In genomic region chr1:155912056-155912536, GRCh38 we compare ENCODE assay signal across 10 cellular contexts. TPM values are rescaled to one million over a fixed set of nuclear protein-coding genes. Genes with fewer than 3 reads are reported as not detected.
DNase-seq lines count a peak whose midpoint lies in the region; ATAC-seq, FAIRE-seq and TF ChIP-seq lines count a peak whose summit lies in the region.
"Had no signal": no experiment of that assay in that cellular context is flagged by ENCODE, and none has a peak within 500 bp of the region (broad histone marks: within the 10 kb centered on the region; RNA-seq: fewer than 3 reads in every experiment).

No MANE protein-coding gene starts in this region.

- peak; percentile 2 for ATAC-seq in K562
- ATAC-seq in GM19328 (IDR thresholded peaks at IDR 0.05; ENCODE audit: unreplicated experiment): no peak
- ATAC-seq in aorta (ENCODE audit: low FRiP score): no peak

- no peaks in the 10 kb centered on the region for H3K9me3 ChIP-seq in BLaER1 treated with 17β-estradiol and CSF1 and Interleukin-3, amounts not matched to agents 10 nM and 100 nM (replicated peaks in 1 of 11)
- H3K9me3 ChIP-seq in HUES6 (ENCODE audit: control insufficient read depth, insufficient read depth, low read depth, low read length) (no peaks in the 10 kb centered on the region), K562 (replicated peaks; ENCODE audit: control insufficient read depth, insufficient read depth, low read depth, low read length) (no peaks in the 10 kb centered on the region), mucosa of stomach (ENCODE audit: control insufficient read depth, low read length) (no peaks in the 10 kb centered on the region), aorta (ENCODE audit: control insufficient read depth, low read length) (no peaks in the 10 kb centered on the region)
- H3K9me3 ChIP-seq: pancreas had no signal

- FAIRE-seq in K562 (lab: Jason Lieb, UNC): no peak
- FAIRE-seq: pancreas had no signal

- 66% methylated on average over 11 of the region's 11 CpGs for WGBS in K562 (ENCODE audit: insufficient coverage, low coverage, missing lambda C conversion rate)
- WGBS in aorta, 2 donors: 70 to 77% methylated on average over 11 of the region's 11 CpGs

- TF ChIP-seq EP300 in K562 (IDR thresholded peaks at IDR 0.05; ENCODE audit: low read length): no peak

- BruUV-seq in K562 (replicated peaks; lab: Mats Ljungman, UMichigan): no TSS peak

- intact Hi-C loops in K562 (cut with micrococcal nuclease) (loop anchor here (5.0 kb wide), 1 partner anchor 80 kb away; no protein-coding TSS in a partner anchor), aorta (cut with DNase I) (loop anchor here in 1 of 2 donors (5.0 kb wide), 1 partner anchor 50 kb away; no protein-coding TSS in a partner anchor)

- peaks cover 24% of the 10 kb centered on the region for H3K79me2 ChIP-seq in K562 (ENCODE audit: control insufficient read depth, insufficient read depth, low read length)

- 0 out of 20 replicates have a peak overlapping the region, but pooled peaks of 1 of the 10 experiments have one; percentile 76 for H3K4me3 ChIP-seq in BLaER1 treated with 17β-estradiol and CSF1 and Interleukin-3, amounts not matched to agents 10 nM and 100 nM
- no peak overlapping the region for H3K4me3 ChIP-seq in HUES6 (ENCODE audit: low read depth, low read length)
- no peak overlapping the region for H3K4me3 ChIP-seq in K562
- H3K4me3 ChIP-seq in mucosa of stomach (ENCODE audit: low read length): no peak overlapping the region
- no peak overlapping the region for H3K4me3 ChIP-seq in aorta (ENCODE audit: low read length in 2 of 2)

- peaks cover 8 to 45% (median 30%) of the 10 kb centered on the region in 11 experiments; a peak in 15 of 22 replicates for H4K20me1 ChIP-seq in BLaER1 treated with 17β-estradiol and CSF1 and Interleukin-3, amounts not matched to agents 10 nM and 100 nM
- no peaks in the 10 kb centered on the region for H4K20me1 ChIP-seq in K562 (replicated peaks; ENCODE audit: control insufficient read depth, insufficient read depth, low read length)

- CTCF ChIA-PET in K562 (lab: Yijun Ruan, JAX; ENCODE audit: low intra/inter-chr PET ratio): no interaction called here

- no peak for TF ChIP-seq RAD21 in K562 (CRISPR knock-in tag; conservative IDR thresholded peaks at IDR 0.05 in 1 of 2, IDR thresholded peaks at IDR 0.05 in 1 of 2)

- peak in 1 of 4 experiments; percentile 24 for DNase-seq in K562 (ENCODE audit: extremely low read depth in 1 of 4, low spot score in 3 of 4)
- DNase-seq in hypothalamus (lab: John Stamatoyannopoulos, UW): no peak
- DNase-seq in aorta: no peak
- no peak for DNase-seq in GM10266 (ENCODE audit: extremely low spot score)
- DNase-seq: pancreas had no signal

- peak overlapping the region in 6 of 11 experiments; percentile 1 to 87 (median 84); a peak in 9 of 22 replicates for H3K27ac ChIP-seq in BLaER1 treated with 17β-estradiol and CSF1 and Interleukin-3, amounts not matched to agents 10 nM and 100 nM
- H3K27ac ChIP-seq in HUES6 (ENCODE audit: low read depth, low read length) (0 out of 2 replicates have a peak overlapping the region, but pooled peaks have one; percentile 9), K562 (ENCODE audit: extremely low read depth, low read depth, low read length) (peak overlapping the region; percentile 73; the same call in 2 of the 3 replicates), aorta (ENCODE audit: low read depth in 1 of 2, low read length in 2 of 2) (peak overlapping the region in 1 of 2 donors; percentile 7)

- peaks cover 76 to 87% (median 79%) of the 10 kb centered on the region in 11 experiments for H3K36me3 ChIP-seq in BLaER1 treated with 17β-estradiol and CSF1 and Interleukin-3, amounts not matched to agents 10 nM and 100 nM
- peaks cover 75% of the 10 kb centered on the region for H3K36me3 ChIP-seq in HUES6 (ENCODE audit: control insufficient read depth, insufficient read depth, low read length)
- peaks cover 75% of the 10 kb centered on the region for H3K36me3 ChIP-seq in K562 (ENCODE audit: control insufficient read depth, insufficient read depth, low read length)
- H3K36me3 ChIP-seq in mucosa of stomach (ENCODE audit: control insufficient read depth, insufficient read depth, low read length): peaks cover 5% of the 10 kb centered on the region
- peaks cover 3 to 10% of the 10 kb centered on the region in 2 donors for H3K36me3 ChIP-seq in aorta (ENCODE audit: control insufficient read depth in 1 of 2, insufficient read depth in 2 of 2, low read length in 1 of 2)

- POLR2A ChIA-PET in K562 (lab: Yijun Ruan, JAX): interaction anchor here (1.2 to 5.7 kb wide), 2 partner anchors 10 to 53 kb away, joined by 4 to 36 read pairs; partner anchors contain the start of gene SYT11

- peak overlapping the region in 8 of 11 experiments; percentile 73 to 99 (median 91); a peak in 10 of 22 replicates for H3K4me2 ChIP-seq in BLaER1 treated with 17β-estradiol and CSF1 and Interleukin-3, amounts not matched to agents 10 nM and 100 nM
- peak overlapping the region; percentile 85; the same call in 1 of the 2 replicates for H3K4me2 ChIP-seq in K562 (ENCODE audit: insufficient read depth, low read length)

- peak overlapping the region in 5 of 11 experiments; percentile 76 to 90 (median 83); a peak in 5 of 22 replicates for H3K9ac ChIP-seq in BLaER1 treated with 17β-estradiol and CSF1 and Interleukin-3, amounts not matched to agents 10 nM and 100 nM
- H3K9ac ChIP-seq in HUES6 (ENCODE audit: low read length) (no peak overlapping the region), K562 (ENCODE audit: insufficient read depth in 1 of 2, low read depth in 2 of 2, low read length in 2 of 2) (peak overlapping the region in 1 of 2 experiments; percentile 52; a peak in 2 of 4 replicates), mucosa of stomach (ENCODE audit: low read length) (peak overlapping the region; percentile 87)

- TF ChIP-seq CTCF in K562 (IDR thresholded peaks at IDR 0.05 in 2 of 3, conservative IDR thresholded peaks at IDR 0.05 in 1 of 3; ENCODE audit: insufficient read depth in 2 of 3, low read depth in 1 of 3, low read length in 3 of 3) (no peak), GM10266 (IDR thresholded peaks at IDR 0.05; ENCODE audit: control insufficient read depth, insufficient read depth, low read depth, missing control alignments) (no peak)

- H3K27me3 ChIP-seq in BLaER1 treated with 17β-estradiol and CSF1 and Interleukin-3, amounts not matched to agents 10 nM and 100 nM: no peaks in the 10 kb centered on the region
- H3K27me3 ChIP-seq in HUES6 (ENCODE audit: control insufficient read depth, insufficient read depth, low read length): no peaks in the 10 kb centered on the region
- H3K27me3 ChIP-seq in K562 (ENCODE audit: control insufficient read depth in 2 of 2, insufficient read depth in 2 of 2, low read length in 2 of 2): no peaks in the 10 kb centered on the region
- H3K27me3 ChIP-seq in mucosa of stomach (ENCODE audit: control insufficient read depth, insufficient read depth, low read length): no peaks in the 10 kb centered on the region
- H3K27me3 ChIP-seq in aorta (ENCODE audit: control insufficient read depth in 1 of 2, insufficient read depth in 2 of 2, low read length in 1 of 2): no peaks in the 10 kb centered on the region
- H3K27me3 ChIP-seq: pancreas had no signal

- peak; percentile 74 for TF ChIP-seq POLR2A in K562 (conservative IDR thresholded peaks at IDR 0.05)

- H3K4me1 ChIP-seq in BLaER1 treated with 17β-estradiol and CSF1 and Interleukin-3, amounts not matched to agents 10 nM and 100 nM: peaks cover 13 to 31% (median 20%) of the 10 kb centered on the region in 10 experiments
- H3K4me1 ChIP-seq in HUES6 (ENCODE audit: control insufficient read depth, insufficient read depth, low read length): peaks cover 12% of the 10 kb centered on the region; the same call in 1 of the 2 replicates
- peaks cover 3 to 7% of the 10 kb centered on the region in 2 experiments; a peak in 2 of 5 replicates for H3K4me1 ChIP-seq in K562 (replicated peaks in 1 of 2; ENCODE audit: control insufficient read depth in 2 of 2, insufficient read depth in 2 of 2, low read length in 2 of 2)
- H3K4me1 ChIP-seq in mucosa of stomach (ENCODE audit: control insufficient read depth, insufficient read depth, low read length): peaks cover 23% of the 10 kb centered on the region
- no peaks in the 10 kb centered on the region for H3K4me1 ChIP-seq in aorta (ENCODE audit: control insufficient read depth in 1 of 2, insufficient read depth in 2 of 2, low read length in 2 of 2)

- in situ Hi-C loops in K562 (cut with MboI): no loop called here

- H3K9me1 ChIP-seq in K562 (ENCODE audit: control insufficient read depth, insufficient read depth, low read length): no peaks in the 10 kb centered on the region

- H2AFZ ChIP-seq in K562 (ENCODE audit: low read depth, low read length): no peak overlapping the region

RNA-seq across cellular contexts. Expression of gene RIT1, which starts 0.9 kb away (rescaled TPM):
- total RNA-seq in K562 (2011; cell fraction: chromatin; rRNA removed; ENCODE audit: low replicate concordance): 32.5 and 66.4 TPM in 2 replicates
- 13.3 and 18.2 TPM in 2 replicates for total RNA-seq in K562 (2011; cell fraction: nucleolus; rRNA removed)
- 42.4 and 55.2 TPM in 2 replicates for total RNA-seq in K562 (2011; cell fraction: nucleoplasm; rRNA removed)
- 13.5 and 15.8 TPM in 2 replicates for total RNA-seq in K562 (2014; rRNA removed)
- total RNA-seq in K562 (2014; rRNA removed; fragmentation: Illumina TruSeq; extraction: Trizol): 24.9 and 28.8 TPM in 2 replicates
- 18.7 and 20.0 TPM in 2 replicates for total RNA-seq in K562 (2015; rRNA removed; fragmentation: Illumina TruSeq; extraction: Trizol)
- 22.9 and 23.1 TPM in 2 replicates for total RNA-seq in K562 (2021)
- polyA plus RNA-seq in K562 (2011; rRNA removed): 41.7 and 57.6 TPM in 2 replicates
- polyA plus RNA-seq in K562 (2011; cell fraction: cytosol; rRNA removed): 28.1 and 47.4 TPM in 2 replicates
- 18.1 and 27.5 TPM in 2 replicates for polyA plus RNA-seq in K562 (2011; cell fraction: nucleus; rRNA removed)
- 18.3 and 23.8 TPM in 2 replicates for polyA plus RNA-seq in K562 (2012)
- 20.8 and 21.2 TPM in 2 replicates for polyA plus RNA-seq in K562 (2014; fragmentation: Illumina TruSeq; extraction: Trizol)
- polyA plus RNA-seq in K562 (2014; fragmentation: Nextera tagmentation; extraction: Ambion mirVana): 10 to 100 TPM; 53.7 to 57.1 TPM
- polyA plus RNA-seq in K562 (2014; rRNA removed): 19.3 and 20.4 TPM in 2 replicates
- polyA minus RNA-seq in K562 (2011; rRNA and poly(A)+ RNA removed): 56.7 and 64.0 TPM in 2 replicates
- polyA minus RNA-seq in K562 (2011; cell fraction: cytosol; rRNA and poly(A)+ RNA removed): 13.1 and 20.2 TPM in 2 replicates
- polyA minus RNA-seq in K562 (2011; cell fraction: nucleus; rRNA and poly(A)+ RNA removed): 6.7 and 13.2 TPM in 2 replicates
- 10 to 100 TPM; 49.6 to 49.9 TPM for total RNA-seq in aorta
- polyA plus RNA-seq in aorta: 10 to 100 TPM; 16.4 to 19.0 TPM

RNA-seq across cellular contexts. Expression of gene KHDC4, which starts 22.1 kb away (rescaled TPM):
- total RNA-seq in K562 (2011; cell fraction: chromatin; rRNA removed; ENCODE audit: low replicate concordance): 514 and 559 TPM in 2 replicates
- total RNA-seq in K562 (2011; cell fraction: nucleolus; rRNA removed): 287 and 289 TPM in 2 replicates
- 287 and 343 TPM in 2 replicates for total RNA-seq in K562 (2011; cell fraction: nucleoplasm; rRNA removed)
- total RNA-seq in K562 (2014; rRNA removed) (65.6 and 72.9 TPM in 2 replicates), K562 (2014; rRNA removed; fragmentation: Illumina TruSeq; extraction: Trizol) (65.2 and 75.1 TPM in 2 replicates), K562 (2015; rRNA removed; fragmentation: Illumina TruSeq; extraction: Trizol) (75.3 and 77.3 TPM in 2 replicates), K562 (2021) (62.9 and 64.9 TPM in 2 replicates), aorta (10 to 100 TPM; 47.0 to 60.5 TPM)
- polyA plus RNA-seq in K562 (2011; rRNA removed) (185 and 202 TPM in 2 replicates), K562 (2014; fragmentation: Illumina TruSeq; extraction: Trizol) (61.5 and 78.8 TPM in 2 replicates), K562 (2014; fragmentation: Nextera tagmentation; extraction: Ambion mirVana) (10 to 100 TPM; 12.1 to 14.4 TPM), K562 (2014; rRNA removed) (127 and 132 TPM in 2 replicates), aorta (10 to 100 TPM in 1 of 2 donors, 1 to 10 TPM in 1; 6.8 to 49.5 TPM)
- polyA plus RNA-seq in K562 (2011; cell fraction: cytosol; rRNA removed): 110 and 164 TPM in 2 replicates
- polyA plus RNA-seq in K562 (2011; cell fraction: nucleus; rRNA removed): 419 and 448 TPM in 2 replicates
- polyA plus RNA-seq in K562 (2012): 38.0 and 62.2 TPM in 2 replicates
- 193 and 248 TPM in 2 replicates for polyA minus RNA-seq in K562 (2011; rRNA and poly(A)+ RNA removed)
- 69.5 and 86.4 TPM in 2 replicates for polyA minus RNA-seq in K562 (2011; cell fraction: cytosol; rRNA and poly(A)+ RNA removed)
- polyA minus RNA-seq in K562 (2011; cell fraction: nucleus; rRNA and poly(A)+ RNA removed): 101 and 173 TPM in 2 replicates

RNA-seq across cellular contexts. Expression of gene RXFP4, which starts 29.3 kb away (rescaled TPM):
- total RNA-seq in K562 (2011; cell fraction: chromatin; rRNA removed; ENCODE audit: low replicate concordance): 0.42 TPM in 1 of 2 replicates, not detected in the other
- not detected in 2 replicates for total RNA-seq in K562 (2011; cell fraction: nucleolus; rRNA removed)
- total RNA-seq in K562 (2011; cell fraction: nucleoplasm; rRNA removed): 0.29 TPM in 1 of 2 replicates, not detected in the other
- total RNA-seq in K562 (2014; rRNA removed) (0.64 TPM in 1 of 2 replicates, not detected in the other), K562 (2014; rRNA removed; fragmentation: Illumina TruSeq; extraction: Trizol) (not detected in 2 replicates), K562 (2015; rRNA removed; fragmentation: Illumina TruSeq; extraction: Trizol) (not detected in 2 replicates), K562 (2021) (not detected in 2 replicates), aorta (not detected)
- polyA plus RNA-seq in K562 (2011; rRNA removed) (not detected in 2 replicates), K562 (2014; fragmentation: Illumina TruSeq; extraction: Trizol) (not detected in 2 replicates), K562 (2014; fragmentation: Nextera tagmentation; extraction: Ambion mirVana) (not detected), K562 (2014; rRNA removed) (not detected in 2 replicates), aorta (not detected)
- polyA plus RNA-seq in K562 (2011; cell fraction: cytosol; rRNA removed): not detected in 2 replicates
- polyA plus RNA-seq in K562 (2011; cell fraction: nucleus; rRNA removed): not detected in 2 replicates
- polyA plus RNA-seq in K562 (2012): not detected in 2 replicates
- polyA minus RNA-seq in K562 (2011; rRNA and poly(A)+ RNA removed): not detected in 2 replicates
- polyA minus RNA-seq in K562 (2011; cell fraction: cytosol; rRNA and poly(A)+ RNA removed): not detected in 2 replicates
- polyA minus RNA-seq in K562 (2011; cell fraction: nucleus; rRNA and poly(A)+ RNA removed): not detected in 2 replicates
- total RNA-seq: subcutaneous adipose tissue had no signal

RNA-seq across cellular contexts. Expression of gene SYT11, which starts 52.7 kb away (rescaled TPM):
- total RNA-seq in K562 (2011; cell fraction: chromatin; rRNA removed; ENCODE audit: low replicate concordance): 0.25 and 0.39 TPM in 2 replicates
- 0.39 and 0.67 TPM in 2 replicates for total RNA-seq in K562 (2011; cell fraction: nucleolus; rRNA removed)
- total RNA-seq in K562 (2011; cell fraction: nucleoplasm; rRNA removed): 0.81 and 0.84 TPM in 2 replicates
- total RNA-seq in K562 (2014; rRNA removed) (0.05 and 0.12 TPM in 2 replicates), K562 (2014; rRNA removed; fragmentation: Illumina TruSeq; extraction: Trizol) (0.07 and 0.13 TPM in 2 replicates), K562 (2015; rRNA removed; fragmentation: Illumina TruSeq; extraction: Trizol) (0.11 TPM in 2 replicates), K562 (2021) (0.18 and 0.20 TPM in 2 replicates), aorta (10 to 100 TPM; 42.8 to 49.5 TPM)
- polyA plus RNA-seq in K562 (2011; rRNA removed) (0.17 and 0.26 TPM in 2 replicates), K562 (2014; fragmentation: Illumina TruSeq; extraction: Trizol) (0.13 and 0.19 TPM in 2 replicates), K562 (2014; fragmentation: Nextera tagmentation; extraction: Ambion mirVana) (under 1 TPM; 0.08 to 0.11 TPM), K562 (2014; rRNA removed) (0.05 and 0.11 TPM in 2 replicates), aorta (10 to 100 TPM; 12.1 to 23.6 TPM)
- polyA plus RNA-seq in K562 (2011; cell fraction: cytosol; rRNA removed): 0.16 and 0.24 TPM in 2 replicates
- polyA plus RNA-seq in K562 (2011; cell fraction: nucleus; rRNA removed): 0.09 and 0.13 TPM in 2 replicates
- 0.07 and 0.17 TPM in 2 replicates for polyA plus RNA-seq in K562 (2012)
- 0.25 and 0.36 TPM in 2 replicates for polyA minus RNA-seq in K562 (2011; rRNA and poly(A)+ RNA removed)
- not detected in 2 replicates for polyA minus RNA-seq in K562 (2011; cell fraction: cytosol; rRNA and poly(A)+ RNA removed)
- 0.11 TPM in 1 of 2 replicates, not detected in the other for polyA minus RNA-seq in K562 (2011; cell fraction: nucleus; rRNA and poly(A)+ RNA removed)

RNA-seq across cellular contexts. Expression of gene GON4L, which starts 55.1 kb away (rescaled TPM):
- 217 and 320 TPM in 2 replicates for total RNA-seq in K562 (2011; cell fraction: chromatin; rRNA removed; ENCODE audit: low replicate concordance)
- total RNA-seq in K562 (2011; cell fraction: nucleolus; rRNA removed): 111 and 118 TPM in 2 replicates
- total RNA-seq in K562 (2011; cell fraction: nucleoplasm; rRNA removed): 136 and 172 TPM in 2 replicates
- 29.0 and 30.0 TPM in 2 replicates for total RNA-seq in K562 (2014; rRNA removed)
- 35.5 and 40.1 TPM in 2 replicates for total RNA-seq in K562 (2014; rRNA removed; fragmentation: Illumina TruSeq; extraction: Trizol)
- total RNA-seq in K562 (2015; rRNA removed; fragmentation: Illumina TruSeq; extraction: Trizol): 33.6 and 34.3 TPM in 2 replicates
- total RNA-seq in K562 (2021): 42.6 and 47.4 TPM in 2 replicates
- 32.4 and 40.4 TPM in 2 replicates for polyA plus RNA-seq in K562 (2011; rRNA removed)
- polyA plus RNA-seq in K562 (2011; cell fraction: cytosol; rRNA removed): 21.5 and 30.7 TPM in 2 replicates
- polyA plus RNA-seq in K562 (2011; cell fraction: nucleus; rRNA removed): 98.2 and 114 TPM in 2 replicates
- 27.5 and 34.2 TPM in 2 replicates for polyA plus RNA-seq in K562 (2012)
- 35.1 and 37.4 TPM in 2 replicates for polyA plus RNA-seq in K562 (2014; fragmentation: Illumina TruSeq; extraction: Trizol)
- polyA plus RNA-seq in K562 (2014; fragmentation: Nextera tagmentation; extraction: Ambion mirVana): 10 to 100 TPM; 20.2 to 38.9 TPM
- 32.1 and 33.0 TPM in 2 replicates for polyA plus RNA-seq in K562 (2014; rRNA removed)
- polyA minus RNA-seq in K562 (2011; rRNA and poly(A)+ RNA removed): 69.6 and 96.4 TPM in 2 replicates
- polyA minus RNA-seq in K562 (2011; cell fraction: cytosol; rRNA and poly(A)+ RNA removed): 19.7 and 23.2 TPM in 2 replicates
- polyA minus RNA-seq in K562 (2011; cell fraction: nucleus; rRNA and poly(A)+ RNA removed): 38.9 and 68.0 TPM in 2 replicates
- total RNA-seq in aorta: 10 to 100 TPM; 65.4 to 81.9 TPM
- polyA plus RNA-seq in aorta: 10 to 100 TPM in 1 of 2 donors, 1 to 10 TPM in 1; 6.4 to 43.4 TPM
